In genomic region chrX:116873678-116874077, GRCh38 we compare ENCODE assay signal across 20 cellular contexts.
A peak's percentile ranks its signal among the peaks of the same experiment; 100 is the strongest.
DNase-seq lines count a peak whose midpoint lies in the region; ATAC-seq, FAIRE-seq and TF ChIP-seq lines count a peak whose summit lies in the region.
"Had no signal": no experiment of that assay in that cellular context is flagged by ENCODE, and none has a peak within 500 bp of the region (broad histone marks: within the 10 kb centered on the region; RNA-seq: fewer than 3 reads in every experiment).

No MANE protein-coding gene starts in this region.

- H2AFZ ChIP-seq in ACC112 (ENCODE audit: low read length, unreplicated experiment) (peak overlapping the region; percentile 6), keratinocyte (ENCODE audit: control insufficient read depth, low read length) (no peak overlapping the region), neural progenitor cell (replicated peaks) (no peak overlapping the region)

- FAIRE-seq in H54 (lab: Jason Lieb, UNC) = no peak
- FAIRE-seq in keratinocyte (lab: Jason Lieb, UNC) = peak; percentile 79
- FAIRE-seq: GM19239 had no signal

- no peak overlapping the region for H3K4me3 Mint-ChIP-seq in neural progenitor cell
- H3K4me3 Mint-ChIP-seq: naive thymus-derived CD4-positive, alpha-beta T cell had no signal

- in situ Hi-C loops in astrocyte of the spinal cord (cut with HindIII; ENCODE audit: low sequenced_read_pairs) = no loop called here

- H3K27ac Mint-ChIP-seq in neural progenitor cell = no peak overlapping the region
- H3K27ac Mint-ChIP-seq: naive thymus-derived CD4-positive, alpha-beta T cell had no signal

- no peak for ATAC-seq in HG02938 (IDR thresholded peaks at IDR 0.05; ENCODE audit: unreplicated experiment)
- ATAC-seq: body of pancreas; heart right ventricle; naive thymus-derived CD4-positive, alpha-beta T cell had no signal

- TF ChIP-seq CTCF in astrocyte of the spinal cord (IDR thresholded peaks at IDR 0.05; ENCODE audit: low read depth, low read length) = no peak
- no peak for TF ChIP-seq CTCF in keratinocyte (optimal IDR thresholded peaks at IDR 0.05 in 1 of 3, IDR thresholded peaks at IDR 0.05 in 1 of 3, conservative IDR thresholded peaks at IDR 0.05 in 1 of 3; ENCODE audit: extremely low read depth in 1 of 3, insufficient read depth in 2 of 3, low read length in 3 of 3)
- TF ChIP-seq CTCF in neural progenitor cell (IDR thresholded peaks at IDR 0.05) = no peak

- no peaks in the 10 kb centered on the region for H3K9me1 ChIP-seq in keratinocyte (ENCODE audit: control insufficient read depth, extremely low read depth, insufficient read depth, low read length)

- H4K20me1 ChIP-seq in keratinocyte (ENCODE audit: control insufficient read depth, extremely low read depth, insufficient read depth, low read length) = no peaks in the 10 kb centered on the region
- H4K20me1 ChIP-seq in neural progenitor cell (ENCODE audit: low read depth) = no peaks in the 10 kb centered on the region

- H3K36me3 ChIP-seq in ACC112 (ENCODE audit: insufficient read depth, low read length) (no peaks in the 10 kb centered on the region), keratinocyte (ENCODE audit: control insufficient read depth in 2 of 2, extremely low read depth in 1 of 2, insufficient read depth in 2 of 2, low read length in 2 of 2) (no peaks in the 10 kb centered on the region), neural progenitor cell (no peaks in the 10 kb centered on the region)
- H3K36me3 ChIP-seq: heart right ventricle had no signal

- H3K9me3 ChIP-seq in keratinocyte (ENCODE audit: control insufficient read depth, low read depth, low read length) (no peaks in the 10 kb centered on the region), neural progenitor cell (ENCODE audit: low read depth) (no peaks in the 10 kb centered on the region)
- H3K9me3 ChIP-seq: body of pancreas, heart right ventricle, testis had no signal

- no peaks in the 10 kb centered on the region for H3K36me3 Mint-ChIP-seq in neural progenitor cell
- H3K36me3 Mint-ChIP-seq: naive thymus-derived CD4-positive, alpha-beta T cell had no signal

- H3K27me3 ChIP-seq in ACC112 (ENCODE audit: insufficient read depth, low read length) = no peaks in the 10 kb centered on the region
- no peaks in the 10 kb centered on the region for H3K27me3 ChIP-seq in keratinocyte (ENCODE audit: control insufficient read depth, extremely low read depth, insufficient read depth, low read length)
- H3K27me3 ChIP-seq in neural progenitor cell = no peaks in the 10 kb centered on the region
- H3K27me3 ChIP-seq: body of pancreas, heart right ventricle, testis had no signal

- H3K9ac ChIP-seq in keratinocyte (ENCODE audit: control insufficient read depth, extremely low read depth, insufficient read depth, low read length) (no peak overlapping the region), neural progenitor cell (no peak overlapping the region)

- H3K4me2 ChIP-seq in keratinocyte (ENCODE audit: control insufficient read depth, extremely low read depth, insufficient read depth, low read depth, low read length) (no peak overlapping the region), neural progenitor cell (no peak overlapping the region)

- DNase-seq in H54 (ENCODE audit: insufficient read length, low spot score) = peak; percentile 0
- DNase-seq in astrocyte of the spinal cord (ENCODE audit: low read depth, low spot score) = peak; percentile 40
- DNase-seq in keratinocyte (ENCODE audit: low read depth, low spot score) = no peak
- DNase-seq in SHP77 (lab: John Stamatoyannopoulos, UW) = no peak
- DNase-seq in germinal center (ENCODE audit: low spot score) = no peak
- DNase-seq in neural progenitor cell (ENCODE audit: low spot score) = no peak
- DNase-seq: activated CD4-positive, alpha-beta T cell treated with anti-CD3 and anti-CD28 coated beads for 1 hour; body of pancreas; COR-L47; heart right ventricle; naive thymus-derived CD4-positive, alpha-beta T cell; NCI-H2081; NCI-H748 treated with DMSO at 0.1 percent for 48 hours; RPMI8226; stimulated activated CD4-positive, alpha-beta T cell treated with anti-CD3 and anti-CD28 coated beads, Interleukin-2, amount 100 ng/mL, for 24 hours; T-helper 2 cell; testis had no signal

- no peaks in the 10 kb centered on the region for H3K27me3 Mint-ChIP-seq in neural progenitor cell (ENCODE audit: insufficient read depth, low read depth)
- H3K27me3 Mint-ChIP-seq: naive thymus-derived CD4-positive, alpha-beta T cell had no signal

- H3K4me1 Mint-ChIP-seq in neural progenitor cell = no peaks in the 10 kb centered on the region
- H3K4me1 Mint-ChIP-seq: naive thymus-derived CD4-positive, alpha-beta T cell had no signal

- H3K27ac ChIP-seq in ACC112 (ENCODE audit: low read depth, low read length) (peak overlapping the region; percentile 83), keratinocyte (ENCODE audit: control insufficient read depth, insufficient read depth, low read length) (peak overlapping the region; percentile 37), neural progenitor cell (no peak overlapping the region)
- H3K27ac ChIP-seq: body of pancreas, heart right ventricle, testis had no signal

- H3K4me3 ChIP-seq in ACC112 (ENCODE audit: low read depth, low read length) = no peak overlapping the region; the same call in 1 of the 2 replicates
- no peak overlapping the region for H3K4me3 ChIP-seq in astrocyte of the spinal cord (ENCODE audit: low read depth, low read length)
- no peak overlapping the region for H3K4me3 ChIP-seq in keratinocyte (ENCODE audit: control insufficient read depth in 2 of 3, extremely low read depth in 1 of 3, insufficient read depth in 2 of 3, low read depth in 1 of 3, low read length in 3 of 3)
- no peak overlapping the region for H3K4me3 ChIP-seq in neural progenitor cell
- H3K4me3 ChIP-seq: body of pancreas, heart right ventricle, testis had no signal

- H3F3A ChIP-seq in neural progenitor cell (ENCODE audit: low read depth) = no peaks in the 10 kb centered on the region

- TF ChIP-seq POLR2A in H54 (IDR thresholded peaks at IDR 0.05; ENCODE audit: low read depth, low read length) = no peak

- H3K4me1 ChIP-seq in ACC112 (ENCODE audit: control insufficient read depth, insufficient read depth, low read length, unreplicated experiment) (no peaks in the 10 kb centered on the region), keratinocyte (ENCODE audit: control insufficient read depth, extremely low read depth, insufficient read depth, low read length) (peaks cover 6% of the 10 kb centered on the region), neural progenitor cell (no peaks in the 10 kb centered on the region)
- H3K4me1 ChIP-seq: body of pancreas, heart right ventricle, testis had no signal

- H3K9me3 Mint-ChIP-seq in neural progenitor cell = no peaks in the 10 kb centered on the region

- dilution Hi-C loops in keratinocyte (cut with MboI; ENCODE audit: extremely low pct_ligation_motif_present, low sequenced_read_pairs) = no loop called here

- H3K79me2 ChIP-seq in ACC112 (ENCODE audit: control insufficient read depth, insufficient read depth, low read length, unreplicated experiment) = no peaks in the 10 kb centered on the region
- H3K79me2 ChIP-seq in keratinocyte (ENCODE audit: control insufficient read depth, insufficient read depth, low read length) = no peaks in the 10 kb centered on the region
- no peaks in the 10 kb centered on the region for H3K79me2 ChIP-seq in neural progenitor cell (ENCODE audit: low read depth)

Comparison
In these comparisons a context has a peak if more than half of its experiments do, and no peak if none do; other contexts are left out.
1. DNase-seq: peak in H54 (single experiment) and astrocyte of the spinal cord (single experiment); none in keratinocyte (single experiment), SHP77 (0 of 2), germinal center (single experiment) and neural progenitor cell (single experiment).